31 cellular contexts compared by ENCODE assay signal in genomic region chr3:12670789-12671450, GRCh38. TPM values are rescaled to one million over a fixed set of nuclear protein-coding genes. Genes with fewer than 3 reads are reported as not detected.
A peak's percentile ranks its signal among the peaks of the same experiment; 100 is the strongest.
DNase-seq lines count a peak whose midpoint lies in the region; ATAC-seq, FAIRE-seq and TF ChIP-seq lines count a peak whose summit lies in the region.
"Had no signal": no experiment of that assay in that cellular context is flagged by ENCODE, and none has a peak within 500 bp of the region (broad histone marks: within the 10 kb centered on the region; RNA-seq: fewer than 3 reads in every experiment).

No MANE protein-coding gene starts in this region.

- H3K27me3 ChIP-seq in osteoblast (ENCODE audit: insufficient read depth, low read length) = peaks cover 3% of the 10 kb centered on the region
- H3K27me3 ChIP-seq: left lung, testis had no signal

- H4K20me1 ChIP-seq in osteoblast (ENCODE audit: insufficient read depth, low read length) = no peaks in the 10 kb centered on the region

- no peaks in the 10 kb centered on the region for H3K79me2 ChIP-seq in osteoblast (ENCODE audit: insufficient read depth, low read length)

- DNase-seq in DMS53 (lab: John Stamatoyannopoulos, UW) (peak; percentile 1), DMS53 treated with DMSO at 0.1 percent for 48 hours (lab: John Stamatoyannopoulos, UW; ENCODE audit: unreplicated experiment) (no peak), WTC11 (ENCODE audit: low spot score) (no peak), kidney (peak; percentile 32), osteoblast (ENCODE audit: insufficient read length, low spot score, missing footprints) (no peak), ureter (ENCODE audit: low spot score) (no peak)
- DNase-seq: activated CD4-positive, alpha-beta T cell treated with anti-CD3 and anti-CD28 coated beads for 4 hours; activated CD8-positive, alpha-beta T cell treated with anti-CD3 and anti-CD28 coated beads, Interleukin-2, amount 10 ng/mL, durations not matched to agents 7 days and 5 days; activated naive CD4-positive, alpha-beta T cell treated with anti-CD3 and anti-CD28 coated beads, Interleukin-2, amount 50 U/mL, for 16 hours; anterior cingulate cortex; Caco-2; DMS79 treated with DMSO at 0.1 percent for 48 hours; GDM1; hypothalamus; immature natural killer cell; left lung; midbrain; naive thymus-derived CD4-positive, alpha-beta T cell; NCI-H2029; NCI-H526 treated with DMSO at 0.1 percent for 48 hours; stimulated activated naive CD8-positive, alpha-beta T cell treated with anti-CD3 and anti-CD28 coated beads, Interleukin-15, Interleukin-2, amounts not matched to agents 100 U/mL and 50 U/mL, for 24 hours; testis had no signal

- peaks cover 17% of the 10 kb centered on the region for H3K36me3 Mint-ChIP-seq in WTC11
- H3K36me3 Mint-ChIP-seq: immature natural killer cell had no signal

- peaks cover 41% of the 10 kb centered on the region for H3K4me1 Mint-ChIP-seq in WTC11
- H3K4me1 Mint-ChIP-seq: activated T-helper 17 cell treated with anti-CD3 and anti-CD28 coated beads, Interleukin-2, amount 50 U/mL, for 72 hours; immature natural killer cell; naive thymus-derived CD4-positive, alpha-beta T cell had no signal

- FAIRE-seq in kidney (lab: Jason Lieb, UNC) = no peak
- FAIRE-seq: bronchial epithelial cell, colon, urothelium cell line had no signal

- peaks cover 14% of the 10 kb centered on the region for H3K27me3 Mint-ChIP-seq in WTC11 (ENCODE audit: low read depth)
- H3K27me3 Mint-ChIP-seq: activated T-helper 17 cell treated with anti-CD3 and anti-CD28 coated beads, Interleukin-2, amount 50 U/mL, for 72 hours; naive thymus-derived CD4-positive, alpha-beta T cell had no signal

- CTCF ChIA-PET in WTC11 (lab: Charles Lee) = interaction anchor here (0.8 kb wide), 1 partner anchor 24 kb away, joined by 3 read pairs; no protein-coding TSS in a partner anchor

- H3K4me3 ChIP-seq in kidney (ENCODE audit: low read length in 2 of 2) (no peak overlapping the region), osteoblast (ENCODE audit: insufficient read depth, low read length) (no peak overlapping the region)
- H3K4me3 ChIP-seq: left lung, testis had no signal

- no peaks in the 10 kb centered on the region for H3K36me3 ChIP-seq in kidney (ENCODE audit: control insufficient read depth in 1 of 2, insufficient read depth in 2 of 2, low read length in 2 of 2)
- no peaks in the 10 kb centered on the region for H3K36me3 ChIP-seq in osteoblast (ENCODE audit: insufficient read depth, low read length)
- H3K36me3 ChIP-seq: left lung had no signal

- no peaks in the 10 kb centered on the region for H3K9me3 ChIP-seq in kidney (ENCODE audit: control insufficient read depth in 1 of 2, low read length in 2 of 2)
- no peaks in the 10 kb centered on the region for H3K9me3 ChIP-seq in osteoblast (ENCODE audit: low read depth, low read length)
- H3K9me3 ChIP-seq: Caco-2, left lung, testis had no signal

- peak overlapping the region; percentile 37 for H2AFZ ChIP-seq in osteoblast (ENCODE audit: low read length)

- no peak overlapping the region for H3K9ac ChIP-seq in kidney (ENCODE audit: low read length in 2 of 2)
- H3K9ac ChIP-seq: KMS-11 had no signal

- TF ChIP-seq CTCF in WTC11 (IDR thresholded peaks at IDR 0.05) (no peak), kidney (IDR thresholded peaks at IDR 0.05; ENCODE audit: borderline replicate concordance, extremely low read depth, insufficient read depth) (no peak), osteoblast (IDR thresholded peaks at IDR 0.05; ENCODE audit: extremely low read depth, low read depth, low read length) (no peak)

- no peak overlapping the region for H3K27ac ChIP-seq in kidney (ENCODE audit: low read depth in 2 of 2, low read length in 2 of 2)
- H3K27ac ChIP-seq in osteoblast (ENCODE audit: low read depth, low read length) = no peak overlapping the region
- H3K27ac ChIP-seq: 22Rv1, C4-2B, KMS-11, left lung, testis had no signal

- H3K27ac Mint-ChIP-seq in WTC11 = no peak overlapping the region
- H3K27ac Mint-ChIP-seq: activated CD8-positive, alpha-beta T cell treated with anti-CD3 and anti-CD28 coated beads, Interleukin-2, amount 10 ng/mL, durations not matched to agents 7 days and 5 days; activated T-helper 17 cell treated with anti-CD3 and anti-CD28 coated beads, Interleukin-2, amount 50 U/mL, for 72 hours; immature natural killer cell; naive thymus-derived CD4-positive, alpha-beta T cell had no signal

- ATAC-seq in WTC11 (peak; percentile 44), HG03439 (IDR thresholded peaks at IDR 0.05; ENCODE audit: unreplicated experiment) (no peak), HG02610 (IDR thresholded peaks at IDR 0.05; ENCODE audit: unreplicated experiment) (no peak)
- ATAC-seq: activated CD8-positive, alpha-beta T cell treated with anti-CD3 and anti-CD28 coated beads, Interleukin-2, amount 10 ng/mL, durations not matched to agents 7 days and 5 days; activated T-helper 17 cell treated with anti-CD3 and anti-CD28 coated beads, Interleukin-2, amount 50 U/mL, for 72 hours; left lung; naive thymus-derived CD4-positive, alpha-beta T cell; stimulated activated naive CD8-positive, alpha-beta T cell treated with anti-CD3 and anti-CD28 coated beads, Interleukin-15, Interleukin-2, amounts not matched to agents 100 U/mL and 50 U/mL, for 24 hours had no signal

- POLR2A ChIA-PET in WTC11 (lab: Charles Lee) = no interaction called here

- no peak overlapping the region for H3K4me2 ChIP-seq in osteoblast (ENCODE audit: insufficient read depth, low read length)
- H3K4me2 ChIP-seq: KMS-11 had no signal

- H3K4me1 ChIP-seq in kidney (ENCODE audit: control insufficient read depth in 1 of 2, insufficient read depth in 1 of 2, low read depth in 1 of 2, low read length in 2 of 2) = peaks cover 0 to 3% of the 10 kb centered on the region in 2 donors
- H3K4me1 ChIP-seq in osteoblast (ENCODE audit: insufficient read depth, low read length) = no peaks in the 10 kb centered on the region
- H3K4me1 ChIP-seq: left lung, testis had no signal

- peaks cover 16% of the 10 kb centered on the region for H3K9me3 Mint-ChIP-seq in WTC11
- H3K9me3 Mint-ChIP-seq: activated T-helper 17 cell treated with anti-CD3 and anti-CD28 coated beads, Interleukin-2, amount 50 U/mL, for 72 hours; immature natural killer cell had no signal

- intact Hi-C loops in kidney (cut with DNase I) = no loop called here

- no peak overlapping the region for H3K4me3 Mint-ChIP-seq in WTC11
- H3K4me3 Mint-ChIP-seq: activated CD8-positive, alpha-beta T cell treated with anti-CD3 and anti-CD28 coated beads, Interleukin-2, amount 10 ng/mL, durations not matched to agents 7 days and 5 days; activated T-helper 17 cell treated with anti-CD3 and anti-CD28 coated beads, Interleukin-2, amount 50 U/mL, for 72 hours; immature natural killer cell; naive thymus-derived CD4-positive, alpha-beta T cell had no signal

TF ChIP-seq in WTC11, 78 proteins besides CTCF, POLR2A, EP300 and RAD21:
- peak; percentile 82 for TF ChIP-seq GABPB1 (CRISPR knock-in tag; IDR thresholded peaks at IDR 0.05)
- no peak for TF ChIP-seq KAT7 (CRISPR knock-in tag; IDR thresholded peaks at IDR 0.05; ENCODE audit: borderline replicate concordance)

RNA-seq across cellular contexts. Expression of gene RAF1, which starts 7.0 kb away (rescaled TPM):
- total RNA-seq in WTC11 (2021) (85.0 to 101 TPM (median 86.1 TPM) in 3 replicates), kidney (79.6 TPM), osteoblast (107 and 118 TPM in 2 replicates), ureter (95.5 TPM)
- polyA plus RNA-seq in kidney (ENCODE audit: insufficient read depth, low read depth, low replicate concordance) = 53.0 TPM

Comparison
In these comparisons a context has a peak if more than half of its experiments do, and no peak if none do; other contexts are left out.
1. DNase-seq: peak in DMS53 (single experiment) and kidney (single experiment); none in DMS53 treated with DMSO at 0.1 percent for 48 hours (single experiment), WTC11 (single experiment), osteoblast (single experiment) and ureter (single experiment).